In genomic region chr2:165357758-165358157, GRCh38 we compare ENCODE assay signal across 8 cellular contexts.
DNase-seq lines count a peak whose midpoint lies in the region; ATAC-seq, FAIRE-seq and TF ChIP-seq lines count a peak whose summit lies in the region.

No MANE protein-coding gene starts in this region.

- no peak for TF ChIP-seq RAD21 in HepG2 (CRISPR knock-in tag; IDR thresholded peaks at IDR 0.05)

- H3K27ac ChIP-seq in HepG2 (ENCODE audit: extremely low read length, insufficient read depth, low read length) (no peak overlapping the region), right lobe of liver (no peak overlapping the region), thyroid gland (no peak overlapping the region)

- no peaks in the 10 kb centered on the region for H3K79me2 ChIP-seq in HepG2 (ENCODE audit: insufficient read depth, low read length)

- CTCF ChIA-PET in HepG2 (lab: Yijun Ruan, JAX; ENCODE audit: low intra/inter-chr PET ratio, low total read pairs), result no interaction called here

- no TSS peak for BruUV-seq in HepG2 (replicated peaks; lab: Mats Ljungman, UMichigan)

- TF ChIP-seq CTCF in HepG2 (CRISPR knock-in tag; IDR thresholded peaks at IDR 0.05) (no peak), right lobe of liver (IDR thresholded peaks at IDR 0.05) (no peak), bronchial epithelial cell (IDR thresholded peaks at IDR 0.05; ENCODE audit: insufficient read depth, low read length, severe bottlenecking) (no peak), thyroid gland (IDR thresholded peaks at IDR 0.05) (no peak)

- H3K4me1 ChIP-seq in HepG2 (ENCODE audit: insufficient read depth, low read length), result no peaks in the 10 kb centered on the region
- no peaks in the 10 kb centered on the region for H3K4me1 ChIP-seq in right lobe of liver
- no peaks in the 10 kb centered on the region for H3K4me1 ChIP-seq in thyroid gland

- in situ Hi-C loops in HepG2 (cut with HindIII; ENCODE audit: extremely low pct_ligation_motif_present, low pct_unique_long_range_greater_than_20kb), result no loop called here

- H3K4me2 ChIP-seq in HepG2 (ENCODE audit: low read depth, low read length), result no peak overlapping the region

- ATAC-seq in HepG2 (no peak), right lobe of liver (no peak), HG03354 (IDR thresholded peaks at IDR 0.05; ENCODE audit: poor library complexity, severe bottlenecking, unreplicated experiment) (peak; percentile 87)

- WGBS in HepG2 (ENCODE audit: low lambda C conversion rate), result 0% methylated on average over 2 of the region's 2 CpGs
- 25% methylated on average over 2 of the region's 2 CpGs for WGBS in right lobe of liver (ENCODE audit: insufficient coverage, low coverage, low lambda C conversion rate, missing lambda C conversion rate)
- 39 to 41% methylated on average over 2 of the region's 2 CpGs for WGBS in thyroid gland, 2 donors

- no peaks in the 10 kb centered on the region for H4K20me1 ChIP-seq in HepG2 (ENCODE audit: insufficient read depth, low read length)

- DNase-seq in HepG2 (ENCODE audit: low spot score) (no peak), right lobe of liver (no peak), bronchial epithelial cell (ENCODE audit: low read depth) (peak; percentile 89), NCI-H1436 treated with DMSO at 0.1 percent for 48 hours (lab: John Stamatoyannopoulos, UW) (no peak), thyroid gland (no peak)
- no peak for DNase-seq in stimulated activated CD4-positive, alpha-beta T cell treated with anti-CD3 and anti-CD28 coated beads, Interleukin-4, amount 100 ng/mL, for 4 hours
- no peak for DNase-seq in stimulated activated naive CD4-positive, alpha-beta T cell treated with Interleukin-2 at 50 U/mL for 16 hours (lab: John Stamatoyannopoulos, UW)

- no peak for FAIRE-seq in HepG2 (lab: Jason Lieb, UNC)
- no peak for FAIRE-seq in bronchial epithelial cell (lab: Jason Lieb, UNC)

- POLR2A ChIA-PET in HepG2 (lab: Yijun Ruan, JAX), result no interaction called here

- no peak for TF ChIP-seq POLR2A in HepG2 (IDR thresholded peaks at IDR 0.05; ENCODE audit: insufficient read depth in 1 of 2, low read depth in 2 of 2, low read length in 2 of 2)
- no peak for TF ChIP-seq POLR2A in right lobe of liver (IDR thresholded peaks at IDR 0.05)
- no peak for TF ChIP-seq POLR2A in thyroid gland (IDR thresholded peaks at IDR 0.05)

- TF ChIP-seq EP300 in HepG2 (IDR thresholded peaks at IDR 0.05; ENCODE audit: low read depth in 2 of 2, low read length in 2 of 2), result no peak
- no peak for TF ChIP-seq EP300 in HepG2 (CRISPR knock-in tag; IDR thresholded peaks at IDR 0.05; ENCODE audit: borderline replicate concordance)

- H3K36me3 ChIP-seq in HepG2 (replicated peaks in 1 of 2; ENCODE audit: control insufficient read depth in 1 of 2, insufficient read depth in 2 of 2, low read length in 2 of 2), result no peaks in the 10 kb centered on the region
- H3K36me3 ChIP-seq in right lobe of liver, result no peaks in the 10 kb centered on the region
- no peaks in the 10 kb centered on the region for H3K36me3 ChIP-seq in bronchial epithelial cell (ENCODE audit: control insufficient read depth, insufficient read depth, low read length)
- no peaks in the 10 kb centered on the region for H3K36me3 ChIP-seq in thyroid gland

- no peak overlapping the region for H3K9ac ChIP-seq in HepG2 (ENCODE audit: insufficient read depth, low read depth, low read length)

- H2AFZ ChIP-seq in HepG2 (ENCODE audit: low read length), result no peak overlapping the region

- H3K4me3 ChIP-seq in HepG2 (replicated peaks in 1 of 3; ENCODE audit: insufficient read depth in 1 of 3, low read depth in 2 of 3, low read length in 3 of 3) (no peak overlapping the region), right lobe of liver (no peak overlapping the region), bronchial epithelial cell (ENCODE audit: low read depth, low read length) (no peak overlapping the region), thyroid gland (replicated peaks in 1 of 3) (no peak overlapping the region)

- H3K27me3 ChIP-seq in HepG2 (ENCODE audit: control insufficient read depth in 1 of 2, insufficient read depth in 2 of 2, low read length in 2 of 2) (no peaks in the 10 kb centered on the region), right lobe of liver (no peaks in the 10 kb centered on the region), bronchial epithelial cell (ENCODE audit: control insufficient read depth, insufficient read depth, low read length) (no peaks in the 10 kb centered on the region), thyroid gland (no peaks in the 10 kb centered on the region)

- H3K9me3 ChIP-seq in HepG2 (ENCODE audit: low read length), result no peaks in the 10 kb centered on the region
- H3K9me3 ChIP-seq in right lobe of liver, result no peaks in the 10 kb centered on the region
- no peaks in the 10 kb centered on the region for H3K9me3 ChIP-seq in thyroid gland

- intact Hi-C loops in HepG2 (cut with micrococcal nuclease; ENCODE audit: unreplicated experiment) (no loop called here), right lobe of liver (cut with DNase I) (no loop called here), thyroid gland (cut with DNase I) (no loop called here)

TF ChIP-seq in HepG2, 621 proteins besides CTCF, POLR2A, EP300 and RAD21 (continues in another document):
- TF ChIP-seq SRY (CRISPR knock-in tag; IDR thresholded peaks at IDR 0.05) (no peak), ZSCAN9 (CRISPR knock-in tag; IDR thresholded peaks at IDR 0.05; ENCODE audit: borderline replicate concordance) (no peak), YEATS4 (CRISPR knock-in tag; IDR thresholded peaks at IDR 0.05; ENCODE audit: borderline replicate concordance) (no peak), PCBP1 (IDR thresholded peaks at IDR 0.05; ENCODE audit: borderline replicate concordance, low read depth, low read length) (no peak), ZNF546 (CRISPR knock-in tag; conservative IDR thresholded peaks at IDR 0.05) (no peak), MAFF (IDR thresholded peaks at IDR 0.05; ENCODE audit: low read depth, low read length) (peak; percentile 77), BCL3 (CRISPR knock-in tag; IDR thresholded peaks at IDR 0.05) (no peak), FOXA3 (CRISPR knock-in tag; IDR thresholded peaks at IDR 0.05) (no peak), ARID2 (CRISPR knock-in tag; IDR thresholded peaks at IDR 0.05; ENCODE audit: borderline replicate concordance) (no peak), ZNF605 (CRISPR knock-in tag; IDR thresholded peaks at IDR 0.05) (no peak), IRX3 (CRISPR knock-in tag; IDR thresholded peaks at IDR 0.05; ENCODE audit: borderline replicate concordance, low read depth) (no peak), ZNF572 (CRISPR knock-in tag; IDR thresholded peaks at IDR 0.05) (no peak), NFE2L2 (IDR thresholded peaks at IDR 0.05; ENCODE audit: low read length) (peak; percentile 91), DNMT3B (CRISPR knock-in tag; conservative IDR thresholded peaks at IDR 0.05) (no peak), ETV6 (CRISPR knock-in tag; conservative IDR thresholded peaks at IDR 0.05) (no peak), ZNF761 (CRISPR knock-in tag; conservative IDR thresholded peaks at IDR 0.05) (no peak), MAFK (conservative IDR thresholded peaks at IDR 0.05 in 1 of 2, IDR thresholded peaks at IDR 0.05 in 1 of 2; ENCODE audit: low read length in 2 of 2) (peak; percentile 87 to 88), ZBTB26 (CRISPR knock-in tag; IDR thresholded peaks at IDR 0.05; ENCODE audit: borderline replicate concordance) (no peak)
- TF ChIP-seq, protein P1, sequence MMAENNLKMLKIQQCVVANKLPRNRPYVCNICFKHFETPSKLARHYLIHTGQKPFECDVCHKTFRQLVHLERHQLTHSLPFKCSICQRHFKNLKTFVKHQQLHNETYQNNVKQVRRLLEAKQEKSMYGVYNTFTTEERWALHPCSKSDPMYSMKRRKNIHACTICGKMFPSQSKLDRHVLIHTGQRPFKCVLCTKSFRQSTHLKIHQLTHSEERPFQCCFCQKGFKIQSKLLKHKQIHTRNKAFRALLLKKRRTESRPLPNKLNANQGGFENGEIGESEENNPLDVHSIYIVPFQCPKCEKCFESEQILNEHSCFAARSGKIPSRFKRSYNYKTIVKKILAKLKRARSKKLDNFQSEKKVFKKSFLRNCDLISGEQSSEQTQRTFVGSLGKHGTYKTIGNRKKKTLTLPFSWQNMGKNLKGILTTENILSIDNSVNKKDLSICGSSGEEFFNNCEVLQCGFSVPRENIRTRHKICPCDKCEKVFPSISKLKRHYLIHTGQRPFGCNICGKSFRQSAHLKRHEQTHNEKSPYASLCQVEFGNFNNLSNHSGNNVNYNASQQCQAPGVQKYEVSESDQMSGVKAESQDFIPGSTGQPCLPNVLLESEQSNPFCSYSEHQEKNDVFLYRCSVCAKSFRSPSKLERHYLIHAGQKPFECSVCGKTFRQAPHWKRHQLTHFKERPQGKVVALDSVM (CRISPR knock-in tag; IDR thresholded peaks at IDR 0.05), result no peak
- TF ChIP-seq, protein P2, sequence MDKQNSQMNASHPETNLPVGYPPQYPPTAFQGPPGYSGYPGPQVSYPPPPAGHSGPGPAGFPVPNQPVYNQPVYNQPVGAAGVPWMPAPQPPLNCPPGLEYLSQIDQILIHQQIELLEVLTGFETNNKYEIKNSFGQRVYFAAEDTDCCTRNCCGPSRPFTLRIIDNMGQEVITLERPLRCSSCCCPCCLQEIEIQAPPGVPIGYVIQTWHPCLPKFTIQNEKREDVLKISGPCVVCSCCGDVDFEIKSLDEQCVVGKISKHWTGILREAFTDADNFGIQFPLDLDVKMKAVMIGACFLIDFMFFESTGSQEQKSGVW (CRISPR knock-in tag; IDR thresholded peaks at IDR 0.05; ENCODE audit: borderline replicate concordance), result no peak
